ENCODE assay signal across 22 cellular contexts in genomic region chr22:29639096-29639495, GRCh38.
"Had no signal": no experiment of that assay in that cellular context is flagged by ENCODE, and none has a peak within 500 bp of the region (broad histone marks: within the 10 kb centered on the region; RNA-seq: fewer than 3 reads in every experiment).

No MANE protein-coding gene starts in this region.

- H3K9me3 Mint-ChIP-seq: activated B cell treated with CpG ODN at 0.5 μM for 24 hours; dendritic cell treated with granulocyte-macrophage colony-stimulating factor and Interleukin-4, amounts not matched to agents 40 ng/mL and 50 ng/mL, for 4 days; mesothelial cell of epicardium; naive thymus-derived CD8-positive, alpha-beta T cell had no signal

- DNase-seq: activated B cell treated with CpG ODN at 0.5 μM for 24 hours; activated CD4-positive, alpha-beta T cell treated with anti-CD3 and anti-CD28 coated beads for 36 hours; activated CD4-positive, alpha-beta T cell treated with anti-CD3 and anti-CD28 coated beads, Interleukin-2, amount 50 U/mL, for 4 hours; activated naive CD4-positive, alpha-beta T cell treated with Interleukin-2 at 50 U/mL for 16 hours; aorta; effector CD8-positive, alpha-beta T cell; erythroblast; foreskin fibroblast; kidney glomerular epithelial cell; left lung; naive thymus-derived CD8-positive, alpha-beta T cell; retina; stimulated activated CD4-positive, alpha-beta T cell treated with anti-CD3 and anti-CD28 coated beads, Interleukin-2, amount 100 ng/mL, for 48 hours; stimulated activated CD8-positive, alpha-beta memory T cell treated with anti-CD3 and anti-CD28 coated beads, Interleukin-4, amount 100 ng/mL, for 48 hours; stimulated activated naive CD4-positive, alpha-beta T cell; substantia nigra; T-helper 9 cell; thyroid gland had no signal

- H3K27me3 Mint-ChIP-seq: activated B cell treated with CpG ODN at 0.5 μM for 24 hours; activated CD4-positive, alpha-beta T cell treated with anti-CD3 and anti-CD28 coated beads for 36 hours; brain; dendritic cell treated with granulocyte-macrophage colony-stimulating factor and Interleukin-4, amounts not matched to agents 40 ng/mL and 50 ng/mL, for 4 days; naive thymus-derived CD8-positive, alpha-beta T cell; progenitor cell of endocrine pancreas had no signal

- H3K4me3 Mint-ChIP-seq: activated B cell treated with CpG ODN at 0.5 μM for 24 hours; activated CD4-positive, alpha-beta T cell treated with anti-CD3 and anti-CD28 coated beads for 36 hours; brain; dendritic cell treated with granulocyte-macrophage colony-stimulating factor and Interleukin-4, amounts not matched to agents 40 ng/mL and 50 ng/mL, for 4 days; mesothelial cell of epicardium; naive thymus-derived CD8-positive, alpha-beta T cell had no signal

- H3K27ac Mint-ChIP-seq: activated B cell treated with CpG ODN at 0.5 μM for 24 hours; activated CD4-positive, alpha-beta T cell treated with anti-CD3 and anti-CD28 coated beads for 36 hours; brain; dendritic cell treated with granulocyte-macrophage colony-stimulating factor and Interleukin-4, amounts not matched to agents 40 ng/mL and 50 ng/mL, for 4 days; mesothelial cell of epicardium; progenitor cell of endocrine pancreas had no signal

- H3K4me1 Mint-ChIP-seq: activated B cell treated with CpG ODN at 0.5 μM for 24 hours had no signal

- ATAC-seq: activated CD4-positive, alpha-beta T cell treated with anti-CD3 and anti-CD28 coated beads for 36 hours; left lung; naive thymus-derived CD8-positive, alpha-beta T cell had no signal
